In the genomic region with DNA sequence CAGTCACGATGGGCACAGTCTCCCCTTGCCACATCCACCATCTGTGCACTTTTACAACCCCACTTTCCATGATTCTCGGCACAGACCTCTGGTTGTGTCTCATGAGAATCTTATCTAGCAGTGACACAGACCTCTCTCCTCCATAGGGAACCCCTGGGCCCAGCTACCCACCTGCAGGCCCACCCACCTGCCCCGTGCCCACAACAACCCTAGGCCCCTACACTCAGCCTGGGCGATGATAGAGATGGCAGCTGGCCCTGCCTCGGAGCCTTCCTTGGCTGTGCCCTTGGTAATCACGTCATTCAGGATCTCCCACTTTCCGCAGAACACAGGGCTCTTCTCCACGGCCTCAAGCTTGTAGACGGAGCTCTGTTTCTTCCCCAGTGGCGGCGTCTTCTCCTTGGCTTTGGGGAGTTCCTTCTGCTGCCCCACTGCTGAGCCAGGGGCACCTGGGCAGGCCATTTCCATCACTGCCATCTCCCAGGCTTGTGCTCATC, we compare ENCODE assay signal across 16 cellular contexts. TPM values are rescaled to one million over a fixed set of nuclear protein-coding genes. Genes with fewer than 3 reads are reported as not detected.
DNase-seq lines count a peak whose midpoint lies in the region; ATAC-seq and TF ChIP-seq lines count a peak whose summit lies in the region.
"Had no signal": no experiment of that assay in that cellular context is flagged by ENCODE, and none has a peak within 500 bp of the region (broad histone marks: within the 10 kb centered on the region; RNA-seq: fewer than 3 reads in every experiment).

No MANE protein-coding gene starts in this region.

- no peak overlapping the region for H3K4me3 Mint-ChIP-seq in activated T-cell treated with anti-CD3 and anti-CD28 coated beads, Interleukin-2, amount 50 U/mL, for 24 hours
- H3K4me3 Mint-ChIP-seq in activated T-cell treated with anti-CD3 and anti-CD28 coated beads, Interleukin-2, amount 50 U/mL, for 72 hours: no peak overlapping the region
- H3K4me3 Mint-ChIP-seq in stimulated activated memory B cell treated with anti-CD40 and anti-IgM and Interleukin-4, amounts not matched to agents 10 μg/mL and 1 μg/mL and 100 μg/mL, for 72 hours: no peak overlapping the region

- H3K36me3 ChIP-seq in WERI-Rb-1 (peaks cover 51% of the 10 kb centered on the region), esophagus muscularis mucosa (peaks cover 6 to 49% (median 35%) of the 10 kb centered on the region in 4 donors)

- no peak for ATAC-seq in activated T-cell treated with anti-CD3 and anti-CD28 coated beads, Interleukin-2, amount 50 U/mL, for 72 hours (replicated peaks in 1 of 2)
- ATAC-seq in stimulated activated memory B cell treated with anti-CD40 and anti-IgM and Interleukin-4, amounts not matched to agents 10 μg/mL and 1 μg/mL and 100 μg/mL, for 72 hours: no peak

- peaks cover 53% of the 10 kb centered on the region for H3K4me1 Mint-ChIP-seq in activated T-cell treated with anti-CD3 and anti-CD28 coated beads, Interleukin-2, amount 50 U/mL, for 24 hours (ENCODE audit: low read depth)
- H3K4me1 Mint-ChIP-seq in activated T-cell treated with anti-CD3 and anti-CD28 coated beads, Interleukin-2, amount 50 U/mL, for 72 hours (ENCODE audit: low read depth): peaks cover 41% of the 10 kb centered on the region
- peaks cover 65% of the 10 kb centered on the region for H3K4me1 Mint-ChIP-seq in stimulated activated memory B cell treated with anti-CD40 and anti-IgM and Interleukin-4, amounts not matched to agents 10 μg/mL and 1 μg/mL and 100 μg/mL, for 72 hours

- peaks cover 81 to 98% (median 95%) of the 10 kb centered on the region in 4 donors for H3K4me1 ChIP-seq in esophagus muscularis mucosa

- TF ChIP-seq EP300 in esophagus muscularis mucosa (IDR thresholded peaks at IDR 0.05): no peak

- H3K36me3 Mint-ChIP-seq in activated T-cell treated with anti-CD3 and anti-CD28 coated beads, Interleukin-2, amount 50 U/mL, for 24 hours (ENCODE audit: low read depth): peaks cover 99% of the 10 kb centered on the region
- H3K36me3 Mint-ChIP-seq in activated T-cell treated with anti-CD3 and anti-CD28 coated beads, Interleukin-2, amount 50 U/mL, for 72 hours (ENCODE audit: insufficient read depth in 2 of 2): peaks cover 3 to 17% of the 10 kb centered on the region in 2 donors
- peaks cover 71% of the 10 kb centered on the region for H3K36me3 Mint-ChIP-seq in stimulated activated memory B cell treated with anti-CD40 and anti-IgM and Interleukin-4, amounts not matched to agents 10 μg/mL and 1 μg/mL and 100 μg/mL, for 72 hours

- H3K27ac Mint-ChIP-seq in activated T-cell treated with anti-CD3 and anti-CD28 coated beads, Interleukin-2, amount 50 U/mL, for 24 hours: peak overlapping the region; percentile 88
- no peak overlapping the region for H3K27ac Mint-ChIP-seq in activated T-cell treated with anti-CD3 and anti-CD28 coated beads, Interleukin-2, amount 50 U/mL, for 72 hours
- peak overlapping the region; percentile 75 for H3K27ac Mint-ChIP-seq in stimulated activated memory B cell treated with anti-CD40 and anti-IgM and Interleukin-4, amounts not matched to agents 10 μg/mL and 1 μg/mL and 100 μg/mL, for 72 hours

- WGBS in esophagus muscularis mucosa: 85% methylated on average over 11 of the region's 11 CpGs

- H3K27ac ChIP-seq in WERI-Rb-1: peak overlapping the region; percentile 84
- peak overlapping the region; percentile 79 to 99 (median 84) for H3K27ac ChIP-seq in esophagus muscularis mucosa (replicated peaks in 1 of 4)
- H3K27ac ChIP-seq: SJSA1, upper lobe of right lung had no signal

- H3K27me3 Mint-ChIP-seq in activated T-cell treated with anti-CD3 and anti-CD28 coated beads, Interleukin-2, amount 50 U/mL, for 24 hours: no peaks in the 10 kb centered on the region
- H3K27me3 Mint-ChIP-seq in activated T-cell treated with anti-CD3 and anti-CD28 coated beads, Interleukin-2, amount 50 U/mL, for 72 hours (ENCODE audit: low read depth): no peaks in the 10 kb centered on the region
- H3K27me3 Mint-ChIP-seq in stimulated activated memory B cell treated with anti-CD40 and anti-IgM and Interleukin-4, amounts not matched to agents 10 μg/mL and 1 μg/mL and 100 μg/mL, for 72 hours: no peaks in the 10 kb centered on the region

- no peak overlapping the region for H3K4me3 ChIP-seq in WERI-Rb-1 (ENCODE audit: low read depth, low read length)
- no peak overlapping the region for H3K4me3 ChIP-seq in esophagus muscularis mucosa
- H3K4me3 ChIP-seq: SJSA1, smooth muscle cell, upper lobe of right lung had no signal

- DNase-seq in activated T-cell treated with anti-CD3 and anti-CD28 coated beads, Interleukin-2, amount 50 U/mL, for 24 hours: no peak
- no peak for DNase-seq in activated T-cell treated with anti-CD3 and anti-CD28 coated beads, Interleukin-2, amount 50 U/mL, for 72 hours
- DNase-seq in WERI-Rb-1: no peak
- no peak for DNase-seq in esophagus muscularis mucosa (ENCODE audit: extremely low spot score)
- DNase-seq in ecto neural progenitor cell (ENCODE audit: low spot score): no peak
- DNase-seq in Kasumi-1 (lab: John Stamatoyannopoulos, UW): no peak
- no peak for DNase-seq in HPDE6-E6E7 (ENCODE audit: extremely low spot score)
- DNase-seq: activated CD4-positive, CD25-positive, alpha-beta regulatory T cell; activated effector memory CD4-positive, alpha-beta T cell treated with Interleukin-2 at 50 U/mL for 16 hours; islet precursor cell; NCI-H2029; upper lobe of right lung had no signal

- H3K27me3 ChIP-seq in WERI-Rb-1 (ENCODE audit: insufficient read depth, low read depth, severe bottlenecking) (no peaks in the 10 kb centered on the region), esophagus muscularis mucosa (no peaks in the 10 kb centered on the region)
- H3K27me3 ChIP-seq: SJSA1, upper lobe of right lung had no signal

- TF ChIP-seq CTCF in WERI-Rb-1 (IDR thresholded peaks at IDR 0.05; ENCODE audit: low read depth, low read length): no peak
- TF ChIP-seq CTCF in esophagus muscularis mucosa (IDR thresholded peaks at IDR 0.05): no peak

- intact Hi-C loops in esophagus muscularis mucosa (cut with DNase I): no loop called here

- no peak for TF ChIP-seq POLR2A in esophagus muscularis mucosa (IDR thresholded peaks at IDR 0.05; ENCODE audit: low read depth)

- H3K9me3 Mint-ChIP-seq in activated T-cell treated with anti-CD3 and anti-CD28 coated beads, Interleukin-2, amount 50 U/mL, for 24 hours: no peaks in the 10 kb centered on the region
- H3K9me3 Mint-ChIP-seq in activated T-cell treated with anti-CD3 and anti-CD28 coated beads, Interleukin-2, amount 50 U/mL, for 72 hours: no peaks in the 10 kb centered on the region
- no peaks in the 10 kb centered on the region for H3K9me3 Mint-ChIP-seq in stimulated activated memory B cell treated with anti-CD40 and anti-IgM and Interleukin-4, amounts not matched to agents 10 μg/mL and 1 μg/mL and 100 μg/mL, for 72 hours

- H3K9me3 ChIP-seq in WERI-Rb-1 (ENCODE audit: severe bottlenecking) (no peaks in the 10 kb centered on the region), esophagus muscularis mucosa (no peaks in the 10 kb centered on the region)
- H3K9me3 ChIP-seq: SJSA1, upper lobe of right lung had no signal

RNA-seq across cellular contexts. Expression of a gene that starts 26.5 kb away (rescaled TPM):
- 10 to 100 TPM; 71.8 to 78.0 TPM for total RNA-seq in activated T-cell treated with anti-CD3 and anti-CD28 coated beads, Interleukin-2, amount 50 U/mL, for 72 hours
- total RNA-seq in esophagus muscularis mucosa: 10 to 100 TPM in 3 of 4 donors, 1 to 10 TPM in 1; 7.8 to 26.5 (median 10.6) TPM

RNA-seq across cellular contexts. Expression of a gene that starts 28.4 kb away (rescaled TPM):
- 1 to 10 TPM; 1.4 to 1.7 TPM for total RNA-seq in activated T-cell treated with anti-CD3 and anti-CD28 coated beads, Interleukin-2, amount 50 U/mL, for 72 hours
- total RNA-seq in esophagus muscularis mucosa: not detected
- total RNA-seq: fibroblast of villous mesenchyme, SJSA1, smooth muscle cell, upper lobe of right lung had no signal
